ENCODE assay signal across 22 cellular contexts in the genomic region with DNA sequence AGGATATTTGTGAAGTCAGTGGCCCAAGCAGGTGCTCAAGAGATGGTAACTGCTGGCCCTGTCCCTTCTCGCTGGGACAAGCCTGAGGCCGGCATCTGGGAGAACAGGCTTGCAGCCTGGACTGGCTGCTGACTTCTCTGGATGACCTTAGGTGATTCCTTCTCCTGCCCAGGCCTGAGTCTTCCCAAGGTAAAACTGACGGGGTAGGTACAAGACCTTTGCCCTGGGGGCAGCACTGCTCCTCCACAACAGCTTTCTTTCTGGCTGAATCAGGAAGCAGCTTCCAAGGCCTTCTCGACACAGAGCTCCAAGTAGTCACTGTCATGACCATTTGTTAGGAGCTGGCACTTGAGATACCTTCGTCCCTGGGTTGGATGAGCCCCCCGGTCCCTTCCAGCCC. TPM values are rescaled to one million over a fixed set of nuclear protein-coding genes. Genes with fewer than 3 reads are reported as not detected.
DNase-seq lines count a peak whose midpoint lies in the region; ATAC-seq, FAIRE-seq and TF ChIP-seq lines count a peak whose summit lies in the region.
"Had no signal": no experiment of that assay in that cellular context is flagged by ENCODE, and none has a peak within 500 bp of the region (broad histone marks: within the 10 kb centered on the region; RNA-seq: fewer than 3 reads in every experiment).

No MANE protein-coding gene starts in this region.

- FAIRE-seq in H1 (lab: Jason Lieb, UNC), result no peak
- FAIRE-seq: GM12878, GM19239, H54, HTR-8/SVneo had no signal

- H2BK5ac ChIP-seq in H1 (ENCODE audit: low read depth, low read length) (no peak overlapping the region), mesendoderm (ENCODE audit: low read length) (no peak overlapping the region)

- no peak overlapping the region for H3K9ac ChIP-seq in H1 (replicated peaks in 1 of 4; ENCODE audit: extremely low read depth in 1 of 4, low read depth in 3 of 4, low read length in 3 of 4)
- H3K9ac ChIP-seq in mesendoderm (ENCODE audit: low read length), result no peak overlapping the region
- no peak overlapping the region for H3K9ac ChIP-seq in smooth muscle cell (ENCODE audit: low read depth)
- H3K9ac ChIP-seq: BLaER1 had no signal

- H3K27ac ChIP-seq in H1 (ENCODE audit: low read depth, low read length) (no peak overlapping the region), mesendoderm (ENCODE audit: low read depth, low read length) (no peak overlapping the region), smooth muscle cell (ENCODE audit: low read depth) (no peak overlapping the region)
- H3K27ac ChIP-seq: BLaER1 had no signal

- TF ChIP-seq EP300 in H1 (IDR thresholded peaks at IDR 0.05; ENCODE audit: borderline replicate concordance in 1 of 2, low read depth in 2 of 2, low read length in 2 of 2), result no peak

- H3K14ac ChIP-seq in H1 (ENCODE audit: insufficient read length), result no peak overlapping the region

- no peak overlapping the region for H2BK12ac ChIP-seq in H1 (ENCODE audit: low read depth, low read length)

- no peak overlapping the region for H2BK20ac ChIP-seq in H1 (ENCODE audit: low read length)

- H3K79me2 ChIP-seq in H1 (ENCODE audit: control insufficient read depth in 1 of 2, insufficient read depth in 2 of 2, low read length in 2 of 2), result no peaks in the 10 kb centered on the region
- no peaks in the 10 kb centered on the region for H3K79me2 ChIP-seq in mesendoderm (ENCODE audit: control insufficient read depth, insufficient read depth, low read length)
- H3K79me2 ChIP-seq in smooth muscle cell (ENCODE audit: low read depth), result no peaks in the 10 kb centered on the region

- H4K20me1 ChIP-seq in H1 (replicated peaks in 1 of 2; ENCODE audit: control insufficient read depth in 1 of 2, insufficient read depth in 2 of 2, low read length in 2 of 2), result no peaks in the 10 kb centered on the region
- no peaks in the 10 kb centered on the region for H4K20me1 ChIP-seq in smooth muscle cell (ENCODE audit: low read depth)
- H4K20me1 ChIP-seq: BLaER1 had no signal

- no peak for TF ChIP-seq POLR2A in H1 (IDR thresholded peaks at IDR 0.05; ENCODE audit: control extremely low read depth in 1 of 2, low read depth in 2 of 2, low read length in 2 of 2)

- H3K27me3 ChIP-seq in H1 (replicated peaks in 1 of 4; ENCODE audit: control insufficient read depth in 3 of 4, extremely low read depth in 1 of 4, insufficient read depth in 3 of 4, low read length in 3 of 4), result 0 out of 7 replicates have a peak, but pooled peaks cover 0 to 2% (median 0%) of the 10 kb centered on the region in 4 experiments
- H3K27me3 ChIP-seq in mesendoderm (ENCODE audit: insufficient read depth, low read length, poor library complexity), result no peaks in the 10 kb centered on the region
- no peaks in the 10 kb centered on the region for H3K27me3 ChIP-seq in smooth muscle cell (ENCODE audit: low read depth)
- H3K27me3 ChIP-seq: BLaER1 had no signal

- no peaks in the 10 kb centered on the region for H3K27me3 Mint-ChIP-seq in activated CD8-positive, alpha-beta memory T cell treated with anti-CD3 and anti-CD28 coated beads, Interleukin-2, amount 10 ng/mL, durations not matched to agents 7 days and 5 days
- no peaks in the 10 kb centered on the region for H3K27me3 Mint-ChIP-seq in activated CD4-positive, alpha-beta T cell treated with anti-CD3 and anti-CD28 coated beads for 36 hours
- H3K27me3 Mint-ChIP-seq: CD4-positive, alpha-beta memory T cell had no signal

- H3K4me3 ChIP-seq in H1 (ENCODE audit: extremely low read depth in 1 of 4, insufficient read depth in 2 of 4, low read depth in 3 of 4, low read length in 4 of 4) (no peak overlapping the region), mesendoderm (ENCODE audit: low read length) (no peak overlapping the region), smooth muscle cell (no peak overlapping the region)
- H3K4me3 ChIP-seq: BLaER1, GM12878 had no signal

- no peaks in the 10 kb centered on the region for H3K9me3 ChIP-seq in H1 (ENCODE audit: insufficient read depth in 2 of 2, low read depth in 1 of 2, low read length in 1 of 2)
- no peaks in the 10 kb centered on the region for H3K9me3 ChIP-seq in smooth muscle cell (replicated peaks; ENCODE audit: low read depth)
- H3K9me3 ChIP-seq: BLaER1 had no signal

- peak; percentile 89 for DNase-seq in ELF-1 (ENCODE audit: low read depth, low spot score)
- no peak for DNase-seq in H1 (ENCODE audit: low read depth in 1 of 2, low spot score in 2 of 2)
- peak; percentile 39 for DNase-seq in mesendoderm
- no peak for DNase-seq in smooth muscle cell (lab: John Stamatoyannopoulos, UW; ENCODE audit: unreplicated experiment)
- no peak for DNase-seq in activated CD4-positive, alpha-beta T cell treated with anti-CD3 and anti-CD28 coated beads for 1 hour
- no peak for DNase-seq in activated CD8-positive, alpha-beta memory T cell treated with anti-CD3 and anti-CD28 coated beads, Interleukin-2, amount 10 ng/mL, durations not matched to agents 7 days and 5 days
- no peak for DNase-seq in activated CD4-positive, alpha-beta T cell treated with anti-CD3 and anti-CD28 coated beads for 36 hours
- DNase-seq: 8988T; Calu3; CD4-positive, alpha-beta memory T cell; DMS79 treated with DMSO at 0.1 percent for 48 hours had no signal

- H3K4me2 ChIP-seq in H1 (ENCODE audit: insufficient read depth in 1 of 2, low read depth in 2 of 2, low read length in 2 of 2) (no peak overlapping the region), mesendoderm (ENCODE audit: low read length) (no peak overlapping the region), smooth muscle cell (peak overlapping the region; percentile 15)
- H3K4me2 ChIP-seq: BLaER1 had no signal

- no peaks in the 10 kb centered on the region for H3F3A ChIP-seq in smooth muscle cell (ENCODE audit: low read depth)

- H3K23ac ChIP-seq in H1 (ENCODE audit: insufficient read length), result no peak overlapping the region
- no peak overlapping the region for H3K23ac ChIP-seq in mesendoderm (ENCODE audit: low read length)

- TF ChIP-seq RAD21 in H1 (IDR thresholded peaks at IDR 0.05 in 1 of 2, conservative IDR thresholded peaks at IDR 0.05 in 1 of 2; ENCODE audit: low read depth in 2 of 2, low read length in 2 of 2), result peak; percentile 2 to 23; a peak in 1 of 4 replicates

- H3K4me3 Mint-ChIP-seq in activated CD8-positive, alpha-beta memory T cell treated with anti-CD3 and anti-CD28 coated beads, Interleukin-2, amount 10 ng/mL, durations not matched to agents 7 days and 5 days, result no peak overlapping the region
- H3K4me3 Mint-ChIP-seq in activated CD4-positive, alpha-beta T cell treated with anti-CD3 and anti-CD28 coated beads for 36 hours, result no peak overlapping the region
- H3K4me3 Mint-ChIP-seq: CD14-positive monocyte; CD4-positive, alpha-beta memory T cell had no signal

- H2BK120ac ChIP-seq in H1 (replicated peaks; ENCODE audit: low read depth, low read length) (no peak overlapping the region), mesendoderm (ENCODE audit: low read depth, low read length) (no peak overlapping the region)

- H3K27ac Mint-ChIP-seq in activated CD8-positive, alpha-beta memory T cell treated with anti-CD3 and anti-CD28 coated beads, Interleukin-2, amount 10 ng/mL, durations not matched to agents 7 days and 5 days, result no peak overlapping the region
- H3K27ac Mint-ChIP-seq in activated CD4-positive, alpha-beta T cell treated with anti-CD3 and anti-CD28 coated beads for 36 hours, result no peak overlapping the region
- H3K27ac Mint-ChIP-seq: CD4-positive, alpha-beta memory T cell had no signal

- TF ChIP-seq CTCF in H1 (IDR thresholded peaks at IDR 0.05; ENCODE audit: control extremely low read depth in 1 of 3, insufficient read depth in 1 of 3, low read depth in 1 of 3, low read length in 3 of 3) (peak in 1 of 3 experiments; percentile 14; a peak in 1 of 4 replicates), smooth muscle cell (IDR thresholded peaks at IDR 0.05; ENCODE audit: borderline replicate concordance, insufficient read depth, poor library complexity, severe bottlenecking) (no peak)

- intact Hi-C loops in activated CD4-positive, alpha-beta T cell treated with anti-CD3 and anti-CD28 coated beads for 36 hours (cut with DNase I, micrococcal nuclease), result no loop called here

- H4K8ac ChIP-seq in H1 (ENCODE audit: extremely low read depth, insufficient read depth, low read length) (no peak overlapping the region), mesendoderm (ENCODE audit: low read depth, low read length) (no peak overlapping the region)

- ATAC-seq in HG03039 (IDR thresholded peaks at IDR 0.05; ENCODE audit: unreplicated experiment), result no peak
- ATAC-seq in activated CD8-positive, alpha-beta memory T cell treated with anti-CD3 and anti-CD28 coated beads, Interleukin-2, amount 10 ng/mL, durations not matched to agents 7 days and 5 days, result no peak
- no peak for ATAC-seq in activated CD4-positive, alpha-beta T cell treated with anti-CD3 and anti-CD28 coated beads for 36 hours
- ATAC-seq: GM12878 had no signal

- no peaks in the 10 kb centered on the region for H3K36me3 Mint-ChIP-seq in activated CD8-positive, alpha-beta memory T cell treated with anti-CD3 and anti-CD28 coated beads, Interleukin-2, amount 10 ng/mL, durations not matched to agents 7 days and 5 days
- H3K36me3 Mint-ChIP-seq in activated CD4-positive, alpha-beta T cell treated with anti-CD3 and anti-CD28 coated beads for 36 hours (ENCODE audit: low read depth), result no peaks in the 10 kb centered on the region
- H3K36me3 Mint-ChIP-seq: CD14-positive monocyte; CD4-positive, alpha-beta memory T cell had no signal

- H4K5ac ChIP-seq in H1 (ENCODE audit: insufficient read length, low read depth, low read length) (no peak overlapping the region), mesendoderm (ENCODE audit: low read length) (no peak overlapping the region)

- H3K18ac ChIP-seq in H1 (ENCODE audit: extremely low read depth, low read length) (no peak overlapping the region), mesendoderm (ENCODE audit: low read length) (no peak overlapping the region)

- no peaks in the 10 kb centered on the region for H3K23me2 ChIP-seq in H1 (ENCODE audit: low read depth, low read length)

- H3K4me1 ChIP-seq in H1 (replicated peaks in 1 of 4; ENCODE audit: control insufficient read depth in 3 of 4, insufficient read depth in 4 of 4, low read length in 3 of 4), result 0 out of 7 replicates have a peak, but pooled peaks cover 0 to under 1% (median 0%) of the 10 kb centered on the region in 4 experiments
- no peaks in the 10 kb centered on the region for H3K4me1 ChIP-seq in mesendoderm (ENCODE audit: control insufficient read depth, low read depth, low read length)
- H3K4me1 ChIP-seq in smooth muscle cell (ENCODE audit: low read depth), result peaks cover 8% of the 10 kb centered on the region
- H3K4me1 ChIP-seq: BLaER1 had no signal

- CTCF ChIA-PET in H1 (lab: Charles Lee; ENCODE audit: partially characterized antibody), result interaction anchor here (0.7 to 2.4 kb wide), 11 partner anchors 9 to 165 kb away, joined by 3 to 7 read pairs (median 4); no protein-coding TSS in a partner anchor
- CTCF ChIA-PET in activated CD8-positive, alpha-beta memory T cell treated with anti-CD3 and anti-CD28 coated beads, Interleukin-2, amount 10 ng/mL, durations not matched to agents 7 days and 5 days (lab: Charles Lee), result no interaction called here
- CTCF ChIA-PET in activated CD4-positive, alpha-beta T cell treated with anti-CD3 and anti-CD28 coated beads for 36 hours (lab: Charles Lee), result interaction anchor here (0.6 kb wide), 1 partner anchor 165 kb away, joined by 3 read pairs; no protein-coding TSS in a partner anchor

- no peaks in the 10 kb centered on the region for H3K36me3 ChIP-seq in H1 (ENCODE audit: control insufficient read depth in 2 of 4, insufficient read depth in 4 of 4, low read length in 3 of 4)
- peaks cover 2% of the 10 kb centered on the region for H3K36me3 ChIP-seq in mesendoderm (ENCODE audit: control insufficient read depth, insufficient read depth, low read length)
- no peaks in the 10 kb centered on the region for H3K36me3 ChIP-seq in smooth muscle cell (ENCODE audit: low read depth)
- H3K36me3 ChIP-seq: BLaER1 had no signal

- no peak overlapping the region for H2AK5ac ChIP-seq in H1 (ENCODE audit: low read depth, low read length)
- no peak overlapping the region for H2AK5ac ChIP-seq in mesendoderm (ENCODE audit: low read length)

- no peaks in the 10 kb centered on the region for H3K9me3 Mint-ChIP-seq in activated CD8-positive, alpha-beta memory T cell treated with anti-CD3 and anti-CD28 coated beads, Interleukin-2, amount 10 ng/mL, durations not matched to agents 7 days and 5 days (ENCODE audit: low read depth)
- H3K9me3 Mint-ChIP-seq in activated CD4-positive, alpha-beta T cell treated with anti-CD3 and anti-CD28 coated beads for 36 hours (ENCODE audit: low read depth), result no peaks in the 10 kb centered on the region
- H3K9me3 Mint-ChIP-seq: CD14-positive monocyte; CD4-positive, alpha-beta memory T cell had no signal

- no peak overlapping the region for H2AFZ ChIP-seq in H1 (ENCODE audit: low read length)
- no peak overlapping the region for H2AFZ ChIP-seq in smooth muscle cell (ENCODE audit: low read depth)

- POLR2A ChIA-PET in H1 (lab: Charles Lee; ENCODE audit: partially characterized antibody), result no interaction called here
- POLR2A ChIA-PET in activated CD4-positive, alpha-beta T cell treated with anti-CD3 and anti-CD28 coated beads for 36 hours (lab: Charles Lee), result no interaction called here

- H3K4me1 Mint-ChIP-seq in activated CD8-positive, alpha-beta memory T cell treated with anti-CD3 and anti-CD28 coated beads, Interleukin-2, amount 10 ng/mL, durations not matched to agents 7 days and 5 days, result no peaks in the 10 kb centered on the region
- H3K4me1 Mint-ChIP-seq in activated CD4-positive, alpha-beta T cell treated with anti-CD3 and anti-CD28 coated beads for 36 hours, result no peaks in the 10 kb centered on the region
- H3K4me1 Mint-ChIP-seq: CD14-positive monocyte; CD4-positive, alpha-beta memory T cell had no signal

- WGBS in H1 (ENCODE audit: extremely low coverage in 1 of 2, insufficient coverage in 1 of 2, insufficient read length in 1 of 2, insufficient replicate concordance in 2 of 2, low coverage in 1 of 2, low lambda C conversion rate in 2 of 2, missing lambda C conversion rate in 1 of 2), 2 experiments, result 71% methylated on average over 6 of the region's 6 CpGs; no CpG with 5 or more reads in 1 of the 2 experiments
- WGBS in mesendoderm (ENCODE audit: extremely low coverage, insufficient coverage, low lambda C conversion rate), result no CpG with 5 or more reads among the region's 6 CpGs
- 87% methylated on average over 6 of the region's 6 CpGs for WGBS in smooth muscle cell (ENCODE audit: low lambda C conversion rate)

- H3K79me1 ChIP-seq in H1 (ENCODE audit: low read depth, low read length), result no peaks in the 10 kb centered on the region
- no peaks in the 10 kb centered on the region for H3K79me1 ChIP-seq in mesendoderm (ENCODE audit: low read length)

- no peak overlapping the region for H2BK15ac ChIP-seq in H1 (ENCODE audit: low read length)
- H2BK15ac ChIP-seq in mesendoderm (replicated peaks; ENCODE audit: low read depth), result no peak overlapping the region

- H4K91ac ChIP-seq in H1 (replicated peaks; ENCODE audit: insufficient read length, low read length), result no peak overlapping the region

- no peak overlapping the region for H3K4ac ChIP-seq in H1 (replicated peaks; ENCODE audit: insufficient read length, low read depth, low read length)
- H3K4ac ChIP-seq in mesendoderm (ENCODE audit: low read depth, low read length), result no peak overlapping the region

- H3K56ac ChIP-seq in H1 (replicated peaks; ENCODE audit: insufficient read length, low read depth, low read length) (no peak overlapping the region), mesendoderm (ENCODE audit: low read length) (no peak overlapping the region)

RNA-seq across cellular contexts. Expression of gene DMRTB1, which starts 59.6 kb away (rescaled TPM):
- total RNA-seq in H1 (2021; fragmentation: NEBNext Ultra II Directional; extraction: Animal tissue kit (Norgen Biotek cat#: 25700)), result 0.17 and 0.35 TPM in 2 replicates
- polyA plus RNA-seq in H1 (2011; rRNA removed), result 0.06 and 0.22 TPM in 2 replicates
- 0.14 TPM for polyA plus RNA-seq in H1 (2011; cell fraction: cytosol; rRNA removed)
- polyA plus RNA-seq in H1 (2011; cell fraction: nucleus; rRNA removed), result not detected
- polyA plus RNA-seq in H1 (2012, experiment 1 of 2), result 0.11 to 0.15 TPM in 2 of 4 replicates, not detected in the others
- not detected for polyA plus RNA-seq in H1 (2012, experiment 2 of 2)
- polyA plus RNA-seq in H1 (2013, experiment 1 of 2), result 0.49 TPM
- polyA plus RNA-seq in H1 (2013, experiment 2 of 2), result 0.40 TPM
- polyA minus RNA-seq in H1 (2011; rRNA and poly(A)+ RNA removed), result not detected in 2 replicates
- polyA minus RNA-seq in H1 (2011; cell fraction: cytosol; rRNA and poly(A)+ RNA removed), result not detected
- polyA minus RNA-seq in H1 (2011; cell fraction: nucleus; rRNA and poly(A)+ RNA removed), result not detected
- polyA plus RNA-seq in mesendoderm (2013, experiment 1 of 2), result 0.60 TPM
- 0.53 TPM for polyA plus RNA-seq in mesendoderm (2013, experiment 2 of 2)
- not detected in 2 replicates for total RNA-seq in smooth muscle cell
- not detected in 2 replicates for polyA plus RNA-seq in smooth muscle cell
- total RNA-seq in activated CD8-positive, alpha-beta memory T cell treated with anti-CD3 and anti-CD28 coated beads, Interleukin-2, amount 10 ng/mL, durations not matched to agents 7 days and 5 days, result not detected
- under 1 TPM; 0.23 to 0.25 TPM for total RNA-seq in activated CD4-positive, alpha-beta T cell treated with anti-CD3 and anti-CD28 coated beads for 36 hours
- total RNA-seq: A673; Calu3; CD4-positive, alpha-beta memory T cell; G401; GM12878; IMR-90 had no signal
- polyA plus RNA-seq: AG04450; CD14-positive monocyte; CD4-positive, alpha-beta memory T cell; GM12878; IMR-90 had no signal

Comparison
In these comparisons a context has a peak if more than half of its experiments do, and no peak if none do; other contexts are left out.
1. DNase-seq: peak in ELF-1 (single experiment) and mesendoderm (single experiment); none in H1 (0 of 2), smooth muscle cell (single experiment), activated CD4-positive, alpha-beta T cell treated with anti-CD3 and anti-CD28 coated beads for 1 hour (single experiment), activated CD8-positive, alpha-beta memory T cell treated with anti-CD3 and anti-CD28 coated beads, Interleukin-2, amount 10 ng/mL, durations not matched to agents 7 days and 5 days (single experiment) and activated CD4-positive, alpha-beta T cell treated with anti-CD3 and anti-CD28 coated beads for 36 hours (single experiment).